ENCODE assay signal across 1 cellular context in the genomic region with DNA sequence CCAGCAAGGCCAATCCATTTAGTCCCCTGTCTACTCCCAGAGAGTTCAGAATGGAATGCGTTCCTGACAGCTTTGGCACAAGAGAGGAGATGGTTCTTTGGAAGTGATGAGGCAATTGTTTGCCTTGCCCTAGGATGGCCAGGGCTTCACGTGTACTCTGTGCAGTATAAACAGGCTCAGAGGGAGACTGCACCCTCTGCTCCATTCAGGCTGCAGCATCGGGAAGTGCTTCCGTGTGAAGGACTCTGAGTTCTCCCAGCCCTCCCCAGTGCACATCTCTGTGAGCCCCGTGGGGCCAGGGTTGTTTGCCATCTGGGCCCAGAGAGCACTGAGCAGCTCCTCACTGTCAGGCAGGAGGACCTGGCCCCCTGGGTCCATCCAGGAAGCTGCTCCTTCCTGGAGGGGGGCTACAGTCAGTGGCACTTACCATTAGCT.
TF ChIP-seq lines count a peak whose summit lies in the region.

No MANE protein-coding gene starts in this region.

TF ChIP-seq in HepG2, 621 proteins besides CTCF, POLR2A, EP300 and RAD21 (continued from another document and continues in another):
- TF ChIP-seq, protein P1, sequence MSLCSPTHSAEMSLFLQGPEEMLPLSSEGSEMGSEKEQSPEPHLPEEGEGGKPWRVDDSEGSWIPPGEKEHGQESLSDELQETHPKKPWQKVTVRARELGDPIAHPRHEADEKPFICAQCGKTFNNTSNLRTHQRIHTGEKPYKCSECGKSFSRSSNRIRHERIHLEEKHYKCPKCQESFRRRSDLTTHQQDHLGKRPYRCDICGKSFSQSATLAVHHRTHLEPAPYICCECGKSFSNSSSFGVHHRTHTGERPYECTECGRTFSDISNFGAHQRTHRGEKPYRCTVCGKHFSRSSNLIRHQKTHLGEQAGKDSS (CRISPR knock-in tag; IDR thresholded peaks at IDR 0.05; ENCODE audit: borderline replicate concordance, low read depth) = peak; percentile 96
- no peak for TF ChIP-seq MAFF (IDR thresholded peaks at IDR 0.05; ENCODE audit: low read depth, low read length)
- TF ChIP-seq, protein P2, sequence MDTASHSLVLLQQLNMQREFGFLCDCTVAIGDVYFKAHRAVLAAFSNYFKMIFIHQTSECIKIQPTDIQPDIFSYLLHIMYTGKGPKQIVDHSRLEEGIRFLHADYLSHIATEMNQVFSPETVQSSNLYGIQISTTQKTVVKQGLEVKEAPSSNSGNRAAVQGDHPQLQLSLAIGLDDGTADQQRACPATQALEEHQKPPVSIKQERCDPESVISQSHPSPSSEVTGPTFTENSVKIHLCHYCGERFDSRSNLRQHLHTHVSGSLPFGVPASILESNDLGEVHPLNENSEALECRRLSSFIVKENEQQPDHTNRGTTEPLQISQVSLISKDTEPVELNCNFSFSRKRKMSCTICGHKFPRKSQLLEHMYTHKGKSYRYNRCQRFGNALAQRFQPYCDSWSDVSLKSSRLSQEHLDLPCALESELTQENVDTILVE (CRISPR knock-in tag; IDR thresholded peaks at IDR 0.05) = peak; percentile 72; the same call in 1 of the 2 replicates
- peak; percentile 74; the same call in 1 of the 2 replicates for TF ChIP-seq RBAK (CRISPR knock-in tag; IDR thresholded peaks at IDR 0.05)
- TF ChIP-seq RCOR2 (CRISPR knock-in tag; IDR thresholded peaks at IDR 0.05) = peak; percentile 58; the same call in 1 of the 2 replicates
- TF ChIP-seq ZKSCAN8 (CRISPR knock-in tag; IDR thresholded peaks at IDR 0.05; ENCODE audit: borderline replicate concordance) = peak; percentile 85
- TF ChIP-seq THYN1 (CRISPR knock-in tag; IDR thresholded peaks at IDR 0.05; ENCODE audit: borderline replicate concordance, low read depth) = no peak
- no peak for TF ChIP-seq RBM22 (optimal IDR thresholded peaks at IDR 0.05; ENCODE audit: low read length)
- TF ChIP-seq ZNF678 (CRISPR knock-in tag; IDR thresholded peaks at IDR 0.05) = no peak
- TF ChIP-seq ZNF572 (CRISPR knock-in tag; IDR thresholded peaks at IDR 0.05) = no peak
- TF ChIP-seq, protein P3, sequence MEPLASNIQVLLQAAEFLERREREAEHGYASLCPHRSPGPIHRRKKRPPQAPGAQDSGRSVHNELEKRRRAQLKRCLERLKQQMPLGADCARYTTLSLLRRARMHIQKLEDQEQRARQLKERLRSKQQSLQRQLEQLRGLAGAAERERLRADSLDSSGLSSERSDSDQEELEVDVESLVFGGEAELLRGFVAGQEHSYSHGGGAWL (CRISPR knock-in tag; IDR thresholded peaks at IDR 0.05) = no peak; the same call in 1 of the 2 replicates
- no peak for TF ChIP-seq ZNF879 (CRISPR knock-in tag; IDR thresholded peaks at IDR 0.05)
- TF ChIP-seq SOX5 (CRISPR knock-in tag; IDR thresholded peaks at IDR 0.05; ENCODE audit: borderline replicate concordance) = peak; percentile 94
- TF ChIP-seq ZNF24 (IDR thresholded peaks at IDR 0.05) = no peak
- peak; percentile 94 for TF ChIP-seq HDAC1 (CRISPR knock-in tag; IDR thresholded peaks at IDR 0.05)
- TF ChIP-seq KDM3A (CRISPR knock-in tag; IDR thresholded peaks at IDR 0.05; ENCODE audit: low read depth) = peak; percentile 50; the same call in 1 of the 2 replicates
- TF ChIP-seq AHR (CRISPR knock-in tag; IDR thresholded peaks at IDR 0.05) = 0 out of 2 replicates have a peak, but pooled peaks have one; percentile 24
- no peak for TF ChIP-seq ZNF816 (CRISPR knock-in tag; IDR thresholded peaks at IDR 0.05; ENCODE audit: borderline replicate concordance)
- peak; percentile 79; the same call in 1 of the 2 replicates for TF ChIP-seq ZNF761 (CRISPR knock-in tag; conservative IDR thresholded peaks at IDR 0.05)
- TF ChIP-seq, protein P4, sequence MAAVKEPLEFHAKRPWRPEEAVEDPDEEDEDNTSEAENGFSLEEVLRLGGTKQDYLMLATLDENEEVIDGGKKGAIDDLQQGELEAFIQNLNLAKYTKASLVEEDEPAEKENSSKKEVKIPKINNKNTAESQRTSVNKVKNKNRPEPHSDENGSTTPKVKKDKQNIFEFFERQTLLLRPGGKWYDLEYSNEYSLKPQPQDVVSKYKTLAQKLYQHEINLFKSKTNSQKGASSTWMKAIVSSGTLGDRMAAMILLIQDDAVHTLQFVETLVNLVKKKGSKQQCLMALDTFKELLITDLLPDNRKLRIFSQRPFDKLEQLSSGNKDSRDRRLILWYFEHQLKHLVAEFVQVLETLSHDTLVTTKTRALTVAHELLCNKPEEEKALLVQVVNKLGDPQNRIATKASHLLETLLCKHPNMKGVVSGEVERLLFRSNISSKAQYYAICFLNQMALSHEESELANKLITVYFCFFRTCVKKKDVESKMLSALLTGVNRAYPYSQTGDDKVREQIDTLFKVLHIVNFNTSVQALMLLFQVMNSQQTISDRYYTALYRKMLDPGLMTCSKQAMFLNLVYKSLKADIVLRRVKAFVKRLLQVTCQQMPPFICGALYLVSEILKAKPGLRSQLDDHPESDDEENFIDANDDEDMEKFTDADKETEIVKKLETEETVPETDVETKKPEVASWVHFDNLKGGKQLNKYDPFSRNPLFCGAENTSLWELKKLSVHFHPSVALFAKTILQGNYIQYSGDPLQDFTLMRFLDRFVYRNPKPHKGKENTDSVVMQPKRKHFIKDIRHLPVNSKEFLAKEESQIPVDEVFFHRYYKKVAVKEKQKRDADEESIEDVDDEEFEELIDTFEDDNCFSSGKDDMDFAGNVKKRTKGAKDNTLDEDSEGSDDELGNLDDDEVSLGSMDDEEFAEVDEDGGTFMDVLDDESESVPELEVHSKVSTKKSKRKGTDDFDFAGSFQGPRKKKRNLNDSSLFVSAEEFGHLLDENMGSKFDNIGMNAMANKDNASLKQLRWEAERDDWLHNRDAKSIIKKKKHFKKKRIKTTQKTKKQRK (IDR thresholded peaks at IDR 0.05; ENCODE audit: low read length) = no peak
- TF ChIP-seq, protein P5, sequence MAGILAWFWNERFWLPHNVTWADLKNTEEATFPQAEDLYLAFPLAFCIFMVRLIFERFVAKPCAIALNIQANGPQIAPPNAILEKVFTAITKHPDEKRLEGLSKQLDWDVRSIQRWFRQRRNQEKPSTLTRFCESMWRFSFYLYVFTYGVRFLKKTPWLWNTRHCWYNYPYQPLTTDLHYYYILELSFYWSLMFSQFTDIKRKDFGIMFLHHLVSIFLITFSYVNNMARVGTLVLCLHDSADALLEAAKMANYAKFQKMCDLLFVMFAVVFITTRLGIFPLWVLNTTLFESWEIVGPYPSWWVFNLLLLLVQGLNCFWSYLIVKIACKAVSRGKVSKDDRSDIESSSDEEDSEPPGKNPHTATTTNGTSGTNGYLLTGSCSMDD (CRISPR knock-in tag; IDR thresholded peaks at IDR 0.05) = no peak
- TF ChIP-seq ZNF335 (CRISPR knock-in tag; IDR thresholded peaks at IDR 0.05) = no peak
- no peak for TF ChIP-seq ZNF138 (CRISPR knock-in tag; IDR thresholded peaks at IDR 0.05; ENCODE audit: low read depth)
- peak; percentile 96 for TF ChIP-seq HDAC2 (CRISPR knock-in tag; IDR thresholded peaks at IDR 0.05)
- no peak for TF ChIP-seq ZNF207 (IDR thresholded peaks at IDR 0.05; ENCODE audit: borderline replicate concordance)
- TF ChIP-seq, protein P6, sequence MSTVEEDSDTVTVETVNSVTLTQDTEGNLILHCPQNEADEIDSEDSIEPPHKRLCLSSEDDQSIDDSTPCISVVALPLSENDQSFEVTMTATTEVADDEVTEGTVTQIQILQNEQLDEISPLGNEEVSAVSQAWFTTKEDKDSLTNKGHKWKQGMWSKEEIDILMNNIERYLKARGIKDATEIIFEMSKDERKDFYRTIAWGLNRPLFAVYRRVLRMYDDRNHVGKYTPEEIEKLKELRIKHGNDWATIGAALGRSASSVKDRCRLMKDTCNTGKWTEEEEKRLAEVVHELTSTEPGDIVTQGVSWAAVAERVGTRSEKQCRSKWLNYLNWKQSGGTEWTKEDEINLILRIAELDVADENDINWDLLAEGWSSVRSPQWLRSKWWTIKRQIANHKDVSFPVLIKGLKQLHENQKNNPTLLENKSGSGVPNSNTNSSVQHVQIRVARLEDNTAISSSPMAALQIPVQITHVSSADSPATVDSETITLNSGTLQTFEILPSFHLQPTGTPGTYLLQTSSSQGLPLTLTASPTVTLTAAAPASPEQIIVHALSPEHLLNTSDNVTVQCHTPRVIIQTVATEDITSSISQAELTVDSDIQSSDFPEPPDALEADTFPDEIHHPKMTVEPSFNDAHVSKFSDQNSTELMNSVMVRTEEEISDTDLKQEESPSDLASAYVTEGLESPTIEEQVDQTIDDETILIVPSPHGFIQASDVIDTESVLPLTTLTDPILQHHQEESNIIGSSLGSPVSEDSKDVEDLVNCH (CRISPR knock-in tag; IDR thresholded peaks at IDR 0.05) = no peak
- TF ChIP-seq, protein P7, sequence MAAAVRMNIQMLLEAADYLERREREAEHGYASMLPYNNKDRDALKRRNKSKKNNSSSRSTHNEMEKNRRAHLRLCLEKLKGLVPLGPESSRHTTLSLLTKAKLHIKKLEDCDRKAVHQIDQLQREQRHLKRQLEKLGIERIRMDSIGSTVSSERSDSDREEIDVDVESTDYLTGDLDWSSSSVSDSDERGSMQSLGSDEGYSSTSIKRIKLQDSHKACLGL (CRISPR knock-in tag; IDR thresholded peaks at IDR 0.05) = peak; percentile 51; the same call in 1 of the 2 replicates
- TF ChIP-seq ZNF567 (CRISPR knock-in tag; IDR thresholded peaks at IDR 0.05; ENCODE audit: borderline replicate concordance) = no peak
- no peak for TF ChIP-seq PHF5A (CRISPR knock-in tag; IDR thresholded peaks at IDR 0.05; ENCODE audit: low read depth, unreplicated experiment)
- peak; percentile 90 for TF ChIP-seq ZSCAN9 (CRISPR knock-in tag; IDR thresholded peaks at IDR 0.05; ENCODE audit: borderline replicate concordance)
- no peak for TF ChIP-seq ZNF547 (CRISPR knock-in tag; IDR thresholded peaks at IDR 0.05)
- TF ChIP-seq ZNF317 (CRISPR knock-in tag; IDR thresholded peaks at IDR 0.05) = peak; percentile 89
- peak; percentile 86 for TF ChIP-seq GABPB1 (CRISPR knock-in tag; IDR thresholded peaks at IDR 0.05)
- TF ChIP-seq, protein P8, sequence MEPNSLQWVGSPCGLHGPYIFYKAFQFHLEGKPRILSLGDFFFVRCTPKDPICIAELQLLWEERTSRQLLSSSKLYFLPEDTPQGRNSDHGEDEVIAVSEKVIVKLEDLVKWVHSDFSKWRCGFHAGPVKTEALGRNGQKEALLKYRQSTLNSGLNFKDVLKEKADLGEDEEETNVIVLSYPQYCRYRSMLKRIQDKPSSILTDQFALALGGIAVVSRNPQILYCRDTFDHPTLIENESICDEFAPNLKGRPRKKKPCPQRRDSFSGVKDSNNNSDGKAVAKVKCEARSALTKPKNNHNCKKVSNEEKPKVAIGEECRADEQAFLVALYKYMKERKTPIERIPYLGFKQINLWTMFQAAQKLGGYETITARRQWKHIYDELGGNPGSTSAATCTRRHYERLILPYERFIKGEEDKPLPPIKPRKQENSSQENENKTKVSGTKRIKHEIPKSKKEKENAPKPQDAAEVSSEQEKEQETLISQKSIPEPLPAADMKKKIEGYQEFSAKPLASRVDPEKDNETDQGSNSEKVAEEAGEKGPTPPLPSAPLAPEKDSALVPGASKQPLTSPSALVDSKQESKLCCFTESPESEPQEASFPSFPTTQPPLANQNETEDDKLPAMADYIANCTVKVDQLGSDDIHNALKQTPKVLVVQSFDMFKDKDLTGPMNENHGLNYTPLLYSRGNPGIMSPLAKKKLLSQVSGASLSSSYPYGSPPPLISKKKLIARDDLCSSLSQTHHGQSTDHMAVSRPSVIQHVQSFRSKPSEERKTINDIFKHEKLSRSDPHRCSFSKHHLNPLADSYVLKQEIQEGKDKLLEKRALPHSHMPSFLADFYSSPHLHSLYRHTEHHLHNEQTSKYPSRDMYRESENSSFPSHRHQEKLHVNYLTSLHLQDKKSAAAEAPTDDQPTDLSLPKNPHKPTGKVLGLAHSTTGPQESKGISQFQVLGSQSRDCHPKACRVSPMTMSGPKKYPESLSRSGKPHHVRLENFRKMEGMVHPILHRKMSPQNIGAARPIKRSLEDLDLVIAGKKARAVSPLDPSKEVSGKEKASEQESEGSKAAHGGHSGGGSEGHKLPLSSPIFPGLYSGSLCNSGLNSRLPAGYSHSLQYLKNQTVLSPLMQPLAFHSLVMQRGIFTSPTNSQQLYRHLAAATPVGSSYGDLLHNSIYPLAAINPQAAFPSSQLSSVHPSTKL (CRISPR knock-in tag; IDR thresholded peaks at IDR 0.05) = peak; percentile 93
- TF ChIP-seq, protein P9, sequence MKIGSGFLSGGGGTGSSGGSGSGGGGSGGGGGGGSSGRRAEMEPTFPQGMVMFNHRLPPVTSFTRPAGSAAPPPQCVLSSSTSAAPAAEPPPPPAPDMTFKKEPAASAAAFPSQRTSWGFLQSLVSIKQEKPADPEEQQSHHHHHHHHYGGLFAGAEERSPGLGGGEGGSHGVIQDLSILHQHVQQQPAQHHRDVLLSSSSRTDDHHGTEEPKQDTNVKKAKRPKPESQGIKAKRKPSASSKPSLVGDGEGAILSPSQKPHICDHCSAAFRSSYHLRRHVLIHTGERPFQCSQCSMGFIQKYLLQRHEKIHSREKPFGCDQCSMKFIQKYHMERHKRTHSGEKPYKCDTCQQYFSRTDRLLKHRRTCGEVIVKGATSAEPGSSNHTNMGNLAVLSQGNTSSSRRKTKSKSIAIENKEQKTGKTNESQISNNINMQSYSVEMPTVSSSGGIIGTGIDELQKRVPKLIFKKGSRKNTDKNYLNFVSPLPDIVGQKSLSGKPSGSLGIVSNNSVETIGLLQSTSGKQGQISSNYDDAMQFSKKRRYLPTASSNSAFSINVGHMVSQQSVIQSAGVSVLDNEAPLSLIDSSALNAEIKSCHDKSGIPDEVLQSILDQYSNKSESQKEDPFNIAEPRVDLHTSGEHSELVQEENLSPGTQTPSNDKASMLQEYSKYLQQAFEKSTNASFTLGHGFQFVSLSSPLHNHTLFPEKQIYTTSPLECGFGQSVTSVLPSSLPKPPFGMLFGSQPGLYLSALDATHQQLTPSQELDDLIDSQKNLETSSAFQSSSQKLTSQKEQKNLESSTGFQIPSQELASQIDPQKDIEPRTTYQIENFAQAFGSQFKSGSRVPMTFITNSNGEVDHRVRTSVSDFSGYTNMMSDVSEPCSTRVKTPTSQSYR (CRISPR knock-in tag; IDR thresholded peaks at IDR 0.05; ENCODE audit: borderline replicate concordance) = no peak; the same call in 1 of the 2 replicates
- no peak for TF ChIP-seq RAD51 (IDR thresholded peaks at IDR 0.05; ENCODE audit: borderline replicate concordance)
- TF ChIP-seq, protein P10, sequence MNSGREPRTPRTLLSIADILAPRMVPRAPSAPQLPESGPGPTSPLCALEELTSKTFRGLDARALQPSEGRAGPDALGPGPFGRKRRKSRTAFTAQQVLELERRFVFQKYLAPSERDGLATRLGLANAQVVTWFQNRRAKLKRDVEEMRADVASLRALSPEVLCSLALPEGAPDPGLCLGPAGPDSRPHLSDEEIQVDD (CRISPR knock-in tag; IDR thresholded peaks at IDR 0.05; ENCODE audit: borderline replicate concordance) = no peak
- TF ChIP-seq ZNF563 (CRISPR knock-in tag; IDR thresholded peaks at IDR 0.05) = no peak
- no peak for TF ChIP-seq NR2F1 (CRISPR knock-in tag; IDR thresholded peaks at IDR 0.05)
- TF ChIP-seq HHEX (CRISPR knock-in tag; IDR thresholded peaks at IDR 0.05) = no peak; the same call in 1 of the 2 replicates
- TF ChIP-seq, protein P11, sequence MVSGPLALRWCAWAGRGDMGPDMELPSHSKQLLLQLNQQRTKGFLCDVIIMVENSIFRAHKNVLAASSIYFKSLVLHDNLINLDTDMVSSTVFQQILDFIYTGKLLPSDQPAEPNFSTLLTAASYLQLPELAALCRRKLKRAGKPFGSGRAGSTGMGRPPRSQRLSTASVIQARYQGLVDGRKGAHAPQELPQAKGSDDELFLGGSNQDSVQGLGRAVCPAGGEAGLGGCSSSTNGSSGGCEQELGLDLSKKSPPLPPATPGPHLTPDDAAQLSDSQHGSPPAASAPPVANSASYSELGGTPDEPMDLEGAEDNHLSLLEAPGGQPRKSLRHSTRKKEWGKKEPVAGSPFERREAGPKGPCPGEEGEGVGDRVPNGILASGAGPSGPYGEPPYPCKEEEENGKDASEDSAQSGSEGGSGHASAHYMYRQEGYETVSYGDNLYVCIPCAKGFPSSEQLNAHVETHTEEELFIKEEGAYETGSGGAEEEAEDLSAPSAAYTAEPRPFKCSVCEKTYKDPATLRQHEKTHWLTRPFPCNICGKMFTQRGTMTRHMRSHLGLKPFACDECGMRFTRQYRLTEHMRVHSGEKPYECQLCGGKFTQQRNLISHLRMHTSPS (CRISPR knock-in tag; IDR thresholded peaks at IDR 0.05; ENCODE audit: low read depth) = peak; percentile 95
- TF ChIP-seq ZSCAN29 (CRISPR knock-in tag; conservative IDR thresholded peaks at IDR 0.05) = peak; percentile 69; the same call in 1 of the 2 replicates
